In genomic region chr1:171313835-171314320, GRCh38 we compare ENCODE assay signal across 8 cellular contexts. TPM values are rescaled to one million over a fixed set of nuclear protein-coding genes. Genes with fewer than 3 reads are reported as not detected.
DNase-seq lines count a peak whose midpoint lies in the region; ATAC-seq and TF ChIP-seq lines count a peak whose summit lies in the region.

A gene with protein sequence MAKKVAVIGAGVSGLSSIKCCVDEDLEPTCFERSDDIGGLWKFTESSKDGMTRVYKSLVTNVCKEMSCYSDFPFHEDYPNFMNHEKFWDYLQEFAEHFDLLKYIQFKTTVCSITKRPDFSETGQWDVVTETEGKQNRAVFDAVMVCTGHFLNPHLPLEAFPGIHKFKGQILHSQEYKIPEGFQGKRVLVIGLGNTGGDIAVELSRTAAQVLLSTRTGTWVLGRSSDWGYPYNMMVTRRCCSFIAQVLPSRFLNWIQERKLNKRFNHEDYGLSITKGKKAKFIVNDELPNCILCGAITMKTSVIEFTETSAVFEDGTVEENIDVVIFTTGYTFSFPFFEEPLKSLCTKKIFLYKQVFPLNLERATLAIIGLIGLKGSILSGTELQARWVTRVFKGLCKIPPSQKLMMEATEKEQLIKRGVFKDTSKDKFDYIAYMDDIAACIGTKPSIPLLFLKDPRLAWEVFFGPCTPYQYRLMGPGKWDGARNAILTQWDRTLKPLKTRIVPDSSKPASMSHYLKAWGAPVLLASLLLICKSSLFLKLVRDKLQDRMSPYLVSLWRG (plus strand): TSS chr1:171314183. CDS start chr1:171319826, 5,643 bp downstream.

- H3K36me3 ChIP-seq in BE2C (no peaks in the 10 kb centered on the region), colonic mucosa (no peaks in the 10 kb centered on the region)

- H3K9me3 ChIP-seq in BE2C (no peaks in the 10 kb centered on the region), colonic mucosa (no peaks in the 10 kb centered on the region)

- H3K4me3 ChIP-seq in BE2C (ENCODE audit: low read depth, low read length) (no peak within 1 kb of the TSS), colonic mucosa (peak within 1 kb of the TSS; percentile 21)

- no peaks in the 10 kb centered on the region for H3K27me3 ChIP-seq in BE2C
- no peaks in the 10 kb centered on the region for H3K27me3 ChIP-seq in colonic mucosa

- H3K9ac ChIP-seq in colonic mucosa (ENCODE audit: low read depth in 2 of 2, low read length in 2 of 2): no peak within 1 kb of the TSS

- TF ChIP-seq CTCF in BE2C (IDR thresholded peaks at IDR 0.05; ENCODE audit: low read depth, low read length) (peak; percentile 80), colonic mucosa (IDR thresholded peaks at IDR 0.05) (peak; percentile 80)

- H3K27ac ChIP-seq in colonic mucosa: peak within 1 kb of the TSS; percentile 30

- intact Hi-C loops in colonic mucosa (cut with DNase I): loop anchor here (5.0 to 10.0 kb wide), 3 partner anchors 67 to 349 kb away; partner anchors contain the start of gene FMO1

- DNase-seq in BE2C: peak; percentile 77
- DNase-seq in GM19238 (ENCODE audit: insufficient read length, low spot score): peak; percentile 66
- DNase-seq in NCI-H460 (ENCODE audit: extremely low read depth, low read depth): peak; percentile 99
- peak; percentile 62 for DNase-seq in activated CD4-positive, alpha-beta T cell treated with anti-CD3 and anti-CD28 coated beads for 1 hour
- DNase-seq in colonic mucosa: peak; percentile 96
- DNase-seq in left lobe of liver (ENCODE audit: low spot score): peak; percentile 92
- peak; percentile 68 for DNase-seq in stimulated activated CD4-positive, alpha-beta T cell treated with anti-CD3 and anti-CD28 coated beads, Interleukin-2, amount 100 ng/mL, for 48 hours

- H3K4me1 ChIP-seq in BE2C (no peaks in the 10 kb centered on the region), colonic mucosa (no peaks in the 10 kb centered on the region)

- peak; percentile 100 for ATAC-seq in HG03439 (IDR thresholded peaks at IDR 0.05; ENCODE audit: unreplicated experiment)
- ATAC-seq in left lobe of liver: peak; percentile 95

RNA-seq across cellular contexts. Expression of the gene that starts here (rescaled TPM):
- not detected for polyA plus RNA-seq in BE2C (2012; ENCODE audit: insufficient read depth, insufficient read length, low read depth)
- total RNA-seq in NCI-H460 (2014; rRNA removed; shearing (Covaris generic)): 0.89 and 1.1 TPM in 2 replicates
- polyA plus RNA-seq in NCI-H460 (2014; cell fraction: nucleus; rRNA removed): 0.15 and 0.74 TPM in 2 replicates
- total RNA-seq in colonic mucosa (1 to 10 TPM; 2.2 to 5.7 TPM), left lobe of liver (12.7 TPM)
